Comparison of ENCODE assay signal across 1 cellular context in genomic region chr6:63507096-63507495, GRCh38.
TF ChIP-seq lines count a peak whose summit lies in the region.

No MANE protein-coding gene starts in this region.

TF ChIP-seq in HCT116, 20 proteins besides CTCF, POLR2A, EP300 and RAD21 (continued from another document):
- no peak for TF ChIP-seq MAX (IDR thresholded peaks at IDR 0.05)
- no peak for TF ChIP-seq FOSL1 (IDR thresholded peaks at IDR 0.05; ENCODE audit: low read depth)
- no peak for TF ChIP-seq CBX3 (IDR thresholded peaks at IDR 0.05; ENCODE audit: low read depth)
- no peak for TF ChIP-seq YY1 (IDR thresholded peaks at IDR 0.05; ENCODE audit: extremely low read depth, insufficient replicate concordance, low read depth, low read length)
